Comparison of ENCODE assay signal across 1 cellular context in genomic region chr17:37849617-37849972, GRCh38.
TF ChIP-seq lines count a peak whose summit lies in the region.

No MANE protein-coding gene starts in this region.

TF ChIP-seq in SK-N-SH treated with all-trans-retinoic acid at 6 μM for 48 hours, 23 proteins besides CTCF, POLR2A, EP300 and RAD21 (continued from another document):
- TF ChIP-seq TSHZ2 (CRISPR knock-in tag; IDR thresholded peaks at IDR 0.05) (no peak), CSDC2 (CRISPR knock-in tag; IDR thresholded peaks at IDR 0.05) (no peak)
